In the genomic region with DNA sequence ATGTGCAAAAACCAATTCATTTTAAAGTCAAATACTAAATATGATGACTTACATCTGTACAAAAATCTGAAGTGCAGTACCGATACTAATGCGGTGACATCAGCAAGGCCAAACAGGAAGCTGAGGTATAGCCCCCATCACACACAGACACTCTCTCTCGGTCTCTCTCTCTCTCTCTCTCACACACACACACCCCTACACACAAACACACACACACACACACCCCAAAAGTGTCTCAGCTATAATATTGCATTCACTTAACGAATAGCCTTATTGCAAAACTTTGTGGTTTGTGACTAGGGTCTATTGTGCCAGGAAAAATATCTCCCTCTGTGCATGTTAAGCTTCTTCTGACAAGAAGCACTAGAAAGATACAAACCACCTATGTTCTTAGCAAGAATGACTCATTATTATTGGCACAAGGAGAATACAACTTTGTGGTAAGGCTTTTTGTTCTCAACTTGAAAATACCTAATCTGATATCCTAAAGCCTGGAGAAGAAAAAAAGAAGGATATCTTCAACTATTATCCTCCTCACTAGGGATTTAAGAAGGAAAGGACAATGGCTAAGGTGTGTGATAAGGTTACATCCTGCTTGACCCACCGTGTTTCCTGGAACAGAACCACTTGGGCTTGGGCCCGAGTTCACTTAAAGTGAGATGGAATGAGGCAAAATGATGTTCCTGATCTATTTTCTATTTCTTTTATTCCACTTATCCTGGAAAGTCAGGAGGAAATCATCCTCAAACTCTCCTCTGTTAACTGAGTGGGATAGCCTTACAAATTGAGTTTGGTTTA, we compare ENCODE assay signal across 8 cellular contexts.
DNase-seq lines count a peak whose midpoint lies in the region; ATAC-seq and TF ChIP-seq lines count a peak whose summit lies in the region.

No MANE protein-coding gene starts in this region.

- no peaks in the 10 kb centered on the region for H3K27me3 Mint-ChIP-seq in CD8-positive, alpha-beta T cell (ENCODE audit: low read depth)

- H3K27ac ChIP-seq in CD8-positive, alpha-beta T cell (ENCODE audit: low read depth, low read length) = peak overlapping the region; percentile 19

- no peaks in the 10 kb centered on the region for H3K27me3 ChIP-seq in CD8-positive, alpha-beta T cell (ENCODE audit: insufficient read depth, low read length)

- H3K36me3 ChIP-seq in CD8-positive, alpha-beta T cell (ENCODE audit: insufficient read depth, low read length) = no peaks in the 10 kb centered on the region

- peak overlapping the region; percentile 6 for H3K4me3 Mint-ChIP-seq in CD8-positive, alpha-beta T cell

- DNase-seq in CD8-positive, alpha-beta T cell = peak; percentile 14 to 72 (median 51)
- DNase-seq in HPDE6-E6E7 (ENCODE audit: extremely low spot score) = peak; percentile 49
- peak; percentile 28 to 32 for DNase-seq in activated CD8-positive, alpha-beta memory T cell treated with anti-CD3 and anti-CD28 coated beads for 4 hours (ENCODE audit: low read depth in 2 of 2)
- DNase-seq in fibroblast of villous mesenchyme (ENCODE audit: low read depth) = peak; percentile 90
- peak; percentile 53 to 57 for DNase-seq in stimulated activated CD8-positive, alpha-beta memory T cell treated with anti-CD3 and anti-CD28 coated beads, Interleukin-15, amount 100 ng/mL, for 48 hours (ENCODE audit: low read depth in 2 of 2)
- DNase-seq in NCI-H748 (lab: John Stamatoyannopoulos, UW; ENCODE audit: unreplicated experiment) = no peak
- DNase-seq in islet precursor cell = no peak

- TF ChIP-seq CTCF in CD8-positive, alpha-beta T cell (IDR thresholded peaks at IDR 0.05) = no peak
- TF ChIP-seq CTCF in fibroblast of villous mesenchyme (IDR thresholded peaks at IDR 0.05; ENCODE audit: insufficient read depth, low read depth, low read length) = no peak

- peak; percentile 83 for ATAC-seq in CD8-positive, alpha-beta T cell
- peak; percentile 96 for ATAC-seq in GM21367 (IDR thresholded peaks at IDR 0.05; ENCODE audit: unreplicated experiment)

- peak overlapping the region; percentile 81 for H3K27ac Mint-ChIP-seq in CD8-positive, alpha-beta T cell

- peaks cover 18% of the 10 kb centered on the region for H3K4me1 ChIP-seq in CD8-positive, alpha-beta T cell (ENCODE audit: insufficient read depth, low read length)

- H3K36me3 Mint-ChIP-seq in CD8-positive, alpha-beta T cell = no peaks in the 10 kb centered on the region

- POLR2A ChIA-PET in CD8-positive, alpha-beta T cell (lab: Charles Lee) = interaction anchor here (1.4 to 1.8 kb wide), 3 partner anchors 10 to 107 kb away, joined by 5 to 7 read pairs (median 7); partner anchors contain the start of gene NIBAN1

- intact Hi-C loops in CD8-positive, alpha-beta T cell (cut with DNase I, micrococcal nuclease) = loop anchor here in 1 of 2 experiments (1.0 to 5.0 kb wide), 2 partner anchors 23 to 105 kb away; partner anchors contain the start of gene NIBAN1

- CTCF ChIA-PET in CD8-positive, alpha-beta T cell (lab: Charles Lee) = interaction anchor here (0.6 to 1.0 kb wide), 2 partner anchors 10 to 302 kb away, joined by 3 read pairs; no protein-coding TSS in a partner anchor

- H3K9me3 Mint-ChIP-seq in CD8-positive, alpha-beta T cell = peaks cover 2% of the 10 kb centered on the region

- H3K9me3 ChIP-seq in CD8-positive, alpha-beta T cell (ENCODE audit: low read length) = no peaks in the 10 kb centered on the region

- H3K4me3 ChIP-seq in CD8-positive, alpha-beta T cell (ENCODE audit: low read depth, low read length) = no peak overlapping the region
- no peak overlapping the region for H3K4me3 ChIP-seq in fibroblast of villous mesenchyme (ENCODE audit: low read depth, low read length)

- peaks cover 36% of the 10 kb centered on the region for H3K4me1 Mint-ChIP-seq in CD8-positive, alpha-beta T cell (ENCODE audit: low read depth)

Comparison
In these comparisons a context has a peak if more than half of its experiments do, and no peak if none do; other contexts are left out.
1. DNase-seq: peak in CD8-positive, alpha-beta T cell (7 of 7), HPDE6-E6E7 (single experiment), activated CD8-positive, alpha-beta memory T cell treated with anti-CD3 and anti-CD28 coated beads for 4 hours (2 of 2), fibroblast of villous mesenchyme (single experiment) and stimulated activated CD8-positive, alpha-beta memory T cell treated with anti-CD3 and anti-CD28 coated beads, Interleukin-15, amount 100 ng/mL, for 48 hours (2 of 2); none in NCI-H748 (single experiment) and islet precursor cell (single experiment).